In genomic region chr14:104876251-104876699, GRCh38 we compare ENCODE assay signal across 8 cellular contexts. TPM values are rescaled to one million over a fixed set of nuclear protein-coding genes. Genes with fewer than 3 reads are reported as not detected.
DNase-seq lines count a peak whose midpoint lies in the region; ATAC-seq, FAIRE-seq and TF ChIP-seq lines count a peak whose summit lies in the region.
"Had no signal": no experiment of that assay in that cellular context is flagged by ENCODE, and none has a peak within 500 bp of the region (broad histone marks: within the 10 kb centered on the region; RNA-seq: fewer than 3 reads in every experiment).

No MANE protein-coding gene starts in this region.

- H3K9me3 ChIP-seq in T-helper 17 cell (ENCODE audit: control insufficient read depth, low read length, poor library complexity, severe bottlenecking), result no peaks in the 10 kb centered on the region

- H3K9me3 Mint-ChIP-seq in endothelial cell (ENCODE audit: unreplicated experiment) (no peaks in the 10 kb centered on the region), progenitor cell of endocrine pancreas (ENCODE audit: low read depth) (no peaks in the 10 kb centered on the region)

- no peak for DNase-seq in H54 (ENCODE audit: insufficient read length, low spot score)
- no peak for DNase-seq in T-helper 17 cell
- DNase-seq in endothelial cell (ENCODE audit: low spot score), result peak; percentile 40
- peak; percentile 8 to 42 (median 25) for DNase-seq in stimulated activated CD4-positive, alpha-beta T cell treated with anti-CD3 and anti-CD28 coated beads, Interleukin-12 subunit alpha, Interleukin-12 subunit beta, amount 100 ng/mL, for 48 hours (ENCODE audit: low read depth in 2 of 3, low spot score in 1 of 3)
- DNase-seq in progenitor cell of endocrine pancreas (ENCODE audit: low spot score, unreplicated experiment), result no peak

- peaks cover 13% of the 10 kb centered on the region for H3K4me1 Mint-ChIP-seq in T-helper 17 cell
- H3K4me1 Mint-ChIP-seq in endothelial cell (ENCODE audit: unreplicated experiment), result peaks cover 7% of the 10 kb centered on the region
- H3K4me1 Mint-ChIP-seq in progenitor cell of endocrine pancreas (ENCODE audit: low read depth), result peaks cover 2% of the 10 kb centered on the region

- H3K27me3 Mint-ChIP-seq in T-helper 17 cell, result no peaks in the 10 kb centered on the region
- peaks cover 18% of the 10 kb centered on the region for H3K27me3 Mint-ChIP-seq in endothelial cell (ENCODE audit: unreplicated experiment)
- H3K27me3 Mint-ChIP-seq in progenitor cell of endocrine pancreas, result no peaks in the 10 kb centered on the region

- peak; percentile 73 for FAIRE-seq in H54 (lab: Jason Lieb, UNC)
- FAIRE-seq: bronchial epithelial cell had no signal

- TF ChIP-seq POLR2A in H54 (IDR thresholded peaks at IDR 0.05; ENCODE audit: low read depth, low read length), result no peak

- no peak for TF ChIP-seq CTCF in endothelial cell (IDR thresholded peaks at IDR 0.05; ENCODE audit: unreplicated experiment)
- TF ChIP-seq CTCF in progenitor cell of endocrine pancreas (IDR thresholded peaks at IDR 0.05; ENCODE audit: unreplicated experiment), result no peak

- peak; percentile 91 for ATAC-seq in T-helper 17 cell
- no peak for ATAC-seq in GM21381 (IDR thresholded peaks at IDR 0.05; ENCODE audit: unreplicated experiment)
- no peak for ATAC-seq in GM21717 (IDR thresholded peaks at IDR 0.05; ENCODE audit: unreplicated experiment)

- H3K27ac Mint-ChIP-seq in T-helper 17 cell (no peak overlapping the region), endothelial cell (ENCODE audit: unreplicated experiment) (no peak overlapping the region), progenitor cell of endocrine pancreas (no peak overlapping the region)

- no peaks in the 10 kb centered on the region for H3K36me3 Mint-ChIP-seq in T-helper 17 cell (ENCODE audit: low read depth)
- H3K36me3 Mint-ChIP-seq in endothelial cell (ENCODE audit: low read depth, unreplicated experiment), result peaks cover 5% of the 10 kb centered on the region
- H3K36me3 Mint-ChIP-seq in progenitor cell of endocrine pancreas (ENCODE audit: insufficient read depth), result peaks cover 4% of the 10 kb centered on the region

- no peak overlapping the region for H3K4me3 Mint-ChIP-seq in T-helper 17 cell
- no peak overlapping the region for H3K4me3 Mint-ChIP-seq in endothelial cell (ENCODE audit: unreplicated experiment)
- no peak overlapping the region for H3K4me3 Mint-ChIP-seq in progenitor cell of endocrine pancreas (ENCODE audit: low read depth)

RNA-seq across cellular contexts. Expression of gene CEP170B, which starts 11.2 kb away (rescaled TPM):
- 1 to 10 TPM; 7.0 to 7.7 TPM for total RNA-seq in T-helper 17 cell
- total RNA-seq in endothelial cell (ENCODE audit: unreplicated experiment), result 11.3 TPM
- total RNA-seq in progenitor cell of endocrine pancreas, result 48.9 and 49.3 TPM in 2 replicates

RNA-seq across cellular contexts. Expression of gene PLD4, which starts 48.4 kb away (rescaled TPM):
- total RNA-seq in T-helper 17 cell, result 1 to 10 TPM; 1.1 to 4.0 TPM
- total RNA-seq in endothelial cell (ENCODE audit: unreplicated experiment), result 1.3 TPM
- 0.05 TPM in 1 of 2 replicates, not detected in the other for total RNA-seq in progenitor cell of endocrine pancreas
- total RNA-seq: bronchial epithelial cell had no signal

Comparison
In these comparisons a context has a peak if more than half of its experiments do, and no peak if none do; other contexts are left out.
1. DNase-seq: peak in endothelial cell (single experiment) and stimulated activated CD4-positive, alpha-beta T cell treated with anti-CD3 and anti-CD28 coated beads, Interleukin-12 subunit alpha, Interleukin-12 subunit beta, amount 100 ng/mL, for 48 hours (3 of 3); none in H54 (single experiment), T-helper 17 cell (0 of 3) and progenitor cell of endocrine pancreas (single experiment).